In genomic region chr9:137046094-137046787, GRCh38 we compare ENCODE assay signal across 8 cellular contexts. TPM values are rescaled to one million over a fixed set of nuclear protein-coding genes. Genes with fewer than 3 reads are reported as not detected.
A peak's percentile ranks its signal among the peaks of the same experiment; 100 is the strongest.
DNase-seq lines count a peak whose midpoint lies in the region; ATAC-seq, FAIRE-seq and TF ChIP-seq lines count a peak whose summit lies in the region.

TSS of gene NPDC1 (minus strand) at chr9:137046177. CDS start at chr9:137045989, 188 bp downstream.

- peak; percentile 76 for ATAC-seq in HepG2

- TF ChIP-seq EP300 in HepG2 (IDR thresholded peaks at IDR 0.05; ENCODE audit: low read depth in 2 of 2, low read length in 2 of 2) (no peak), HepG2 (CRISPR knock-in tag; IDR thresholded peaks at IDR 0.05; ENCODE audit: borderline replicate concordance) (no peak)

- peaks cover 21% of the 10 kb centered on the region for H3K4me1 Mint-ChIP-seq in dendritic cell treated with granulocyte-macrophage colony-stimulating factor and Interleukin-4, amounts not matched to agents 40 ng/mL and 50 ng/mL, for 4 days (ENCODE audit: low read depth)

- no peak within 1 kb of the TSS for H3K9ac ChIP-seq in HepG2 (ENCODE audit: insufficient read depth, low read depth, low read length)

- peak; percentile 89 for TF ChIP-seq RAD21 in HepG2 (CRISPR knock-in tag; IDR thresholded peaks at IDR 0.05)

- CTCF ChIA-PET in HepG2 (lab: Yijun Ruan, JAX; ENCODE audit: low intra/inter-chr PET ratio, low total read pairs) = interaction anchor here (0.6 to 2.8 kb wide), 3 partner anchors 18 to 231 kb away, joined by 3 to 25 read pairs (median 16); partner anchors contain the start of gene TOR4A

- H2AFZ ChIP-seq in HepG2 (ENCODE audit: low read length) = no peak within 1 kb of the TSS

- no peak within 1 kb of the TSS for H3K27ac ChIP-seq in HepG2 (ENCODE audit: extremely low read length, insufficient read depth, low read length)

- peaks cover 3% of the 10 kb centered on the region; the same call in 1 of the 2 replicates for H4K20me1 ChIP-seq in HepG2 (ENCODE audit: insufficient read depth, low read length)

- no peaks in the 10 kb centered on the region for H3K36me3 Mint-ChIP-seq in dendritic cell treated with granulocyte-macrophage colony-stimulating factor and Interleukin-4, amounts not matched to agents 40 ng/mL and 50 ng/mL, for 4 days (ENCODE audit: low read depth)

- H3K4me3 ChIP-seq in H7 (ENCODE audit: insufficient read depth, low read depth, low read length) (peak within 1 kb of the TSS; percentile 61), HepG2 (replicated peaks in 1 of 3; ENCODE audit: insufficient read depth in 1 of 3, low read depth in 2 of 3, low read length in 3 of 3) (peak within 1 kb of the TSS; percentile 57 to 77 (median 58); a peak in 5 of 6 replicates)

- peak within 1 kb of the TSS; percentile 84 for H3K4me2 ChIP-seq in HepG2 (ENCODE audit: low read depth, low read length)

- peak within 1 kb of the TSS; percentile 65 for H3K4me3 Mint-ChIP-seq in dendritic cell treated with granulocyte-macrophage colony-stimulating factor and Interleukin-4, amounts not matched to agents 40 ng/mL and 50 ng/mL, for 4 days

- no peaks in the 10 kb centered on the region for H3K79me2 ChIP-seq in HepG2 (ENCODE audit: insufficient read depth, low read length)

- no peak within 1 kb of the TSS for H3K27ac Mint-ChIP-seq in dendritic cell treated with granulocyte-macrophage colony-stimulating factor and Interleukin-4, amounts not matched to agents 40 ng/mL and 50 ng/mL, for 4 days

- TF ChIP-seq CTCF in HepG2 (CRISPR knock-in tag; IDR thresholded peaks at IDR 0.05) = peak; percentile 93

- TF ChIP-seq POLR2A in HepG2 (IDR thresholded peaks at IDR 0.05; ENCODE audit: insufficient read depth in 1 of 2, low read depth in 2 of 2, low read length in 2 of 2) = no peak

- intact Hi-C loops in dendritic cell treated with granulocyte-macrophage colony-stimulating factor and Interleukin-4, amounts not matched to agents 40 ng/mL and 50 ng/mL, for 4 days (cut with micrococcal nuclease) = loop anchor here (2.0 to 5.0 kb wide), 2 partner anchors 19 to 181 kb away; partner anchors contain the start of genes CYSRT1 and RNF224
- intact Hi-C loops in HepG2 (cut with micrococcal nuclease; ENCODE audit: unreplicated experiment) = loop anchor here (1.0 kb wide), 1 partner anchor 21 kb away; no protein-coding TSS in a partner anchor

- WGBS in HepG2 (ENCODE audit: low lambda C conversion rate) = 2% methylated on average over 17 of the region's 56 CpGs

- DNase-seq in AML-193 (lab: John Stamatoyannopoulos, UW) (peak; percentile 64 to 67), H7 (peak; percentile 100), NCI-H460 (ENCODE audit: extremely low read depth, low read depth) (peak; percentile 71), HepG2 (ENCODE audit: low spot score) (peak; percentile 71), cortex of kidney (lab: John Stamatoyannopoulos, UW) (no peak)
- DNase-seq in activated CD4-positive, alpha-beta T cell treated with anti-CD3 and anti-CD28 coated beads, Interleukin-2, amount 50 U/mL, for 1 hour = peak; percentile 82
- peak; percentile 85 to 87 for DNase-seq in stimulated activated CD4-positive, alpha-beta T cell treated with anti-CD3 and anti-CD28 coated beads, Interleukin-2, amount 100 ng/mL, for 24 hours

- FAIRE-seq in HepG2 (lab: Jason Lieb, UNC) = peak; percentile 80

- in situ Hi-C loops in HepG2 (cut with HindIII; ENCODE audit: extremely low pct_ligation_motif_present, low pct_unique_long_range_greater_than_20kb) = loop anchor here (10.0 kb wide), 1 partner anchor 271 kb away; no protein-coding TSS in a partner anchor

- peaks cover 25% of the 10 kb centered on the region for H3K4me1 ChIP-seq in HepG2 (ENCODE audit: insufficient read depth, low read length)

- POLR2A ChIA-PET in HepG2 (lab: Yijun Ruan, JAX) = interaction anchor here (0.7 to 1.1 kb wide), 7 partner anchors 10 to 40 kb away, joined by 3 to 9 read pairs (median 5); partner anchors contain the start of genes MAN1B1, SAPCD2 and UAP1L1

- H3K9me3 Mint-ChIP-seq in dendritic cell treated with granulocyte-macrophage colony-stimulating factor and Interleukin-4, amounts not matched to agents 40 ng/mL and 50 ng/mL, for 4 days = no peaks in the 10 kb centered on the region

- H3K9me3 ChIP-seq in HepG2 (ENCODE audit: low read length) = no peaks in the 10 kb centered on the region

- BruUV-seq in HepG2 (replicated peaks; lab: Mats Ljungman, UMichigan) = no TSS peak

- no peaks in the 10 kb centered on the region for H3K36me3 ChIP-seq in H7 (replicated peaks; ENCODE audit: control insufficient read depth, insufficient read depth, low read length)
- no peaks in the 10 kb centered on the region for H3K36me3 ChIP-seq in HepG2 (replicated peaks in 1 of 2; ENCODE audit: control insufficient read depth in 1 of 2, insufficient read depth in 2 of 2, low read length in 2 of 2)

- peaks cover 88% of the 10 kb centered on the region for H3K27me3 Mint-ChIP-seq in dendritic cell treated with granulocyte-macrophage colony-stimulating factor and Interleukin-4, amounts not matched to agents 40 ng/mL and 50 ng/mL, for 4 days

- H3K27me3 ChIP-seq in H7 (ENCODE audit: control insufficient read depth, insufficient read depth, low read length) (peaks cover 46% of the 10 kb centered on the region), HepG2 (ENCODE audit: control insufficient read depth in 1 of 2, insufficient read depth in 2 of 2, low read length in 2 of 2) (peaks cover 3 to 27% of the 10 kb centered on the region in 2 experiments; a peak in 4 of 5 replicates)

TF ChIP-seq in HepG2, 621 proteins besides CTCF, POLR2A, EP300 and RAD21 (continues in another document):
- TF ChIP-seq MIER3 (CRISPR knock-in tag; IDR thresholded peaks at IDR 0.05; ENCODE audit: borderline replicate concordance) = no peak
- 0 out of 2 replicates have a peak, but pooled peaks have one; percentile 50 for TF ChIP-seq ZNF879 (CRISPR knock-in tag; IDR thresholded peaks at IDR 0.05)
- TF ChIP-seq CERS6 (CRISPR knock-in tag; IDR thresholded peaks at IDR 0.05) = peak; percentile 88
- TF ChIP-seq NFE2L2 (IDR thresholded peaks at IDR 0.05; ENCODE audit: low read length) = no peak
- TF ChIP-seq TSC22D2 (CRISPR knock-in tag; IDR thresholded peaks at IDR 0.05; ENCODE audit: borderline replicate concordance) = peak; percentile 94
- peak; percentile 67; the same call in 1 of the 2 replicates for TF ChIP-seq ZNF891 (CRISPR knock-in tag; IDR thresholded peaks at IDR 0.05)
- no peak for TF ChIP-seq ZFP1 (CRISPR knock-in tag; IDR thresholded peaks at IDR 0.05)
- no peak for TF ChIP-seq HNRNPH1 (optimal IDR thresholded peaks at IDR 0.05; ENCODE audit: low read depth, low read length)
- TF ChIP-seq ONECUT2 (CRISPR knock-in tag; IDR thresholded peaks at IDR 0.05) = peak; percentile 19; the same call in 1 of the 2 replicates
- TF ChIP-seq PHF20 (CRISPR knock-in tag; IDR thresholded peaks at IDR 0.05) = peak; percentile 39
- TF ChIP-seq TFAP4 (IDR thresholded peaks at IDR 0.05; ENCODE audit: borderline replicate concordance, low read depth) = peak; percentile 64; the same call in 1 of the 2 replicates
- no peak for TF ChIP-seq U2AF1 (optimal IDR thresholded peaks at IDR 0.05; ENCODE audit: low read depth, low read length)
- TF ChIP-seq TBX3 (IDR thresholded peaks at IDR 0.05; ENCODE audit: borderline replicate concordance) = no peak

RNA-seq across cellular contexts. Expression of gene NPDC1, which starts in this region (rescaled TPM):
- 10.1 and 25.1 TPM in 2 replicates for total RNA-seq in H7 (2014; rRNA removed; shearing (Covaris generic))
- 30.3 and 35.5 TPM in 2 replicates for total RNA-seq in NCI-H460 (2014; rRNA removed; shearing (Covaris generic))
- 325 and 367 TPM in 2 replicates for polyA plus RNA-seq in NCI-H460 (2014; cell fraction: nucleus; rRNA removed)
- 0.63 and 0.84 TPM in 2 replicates for total RNA-seq in HepG2 (2016; rRNA removed; fragmentation: Illumina TruSeq; extraction: Trizol)
- total RNA-seq in HepG2 (2016; cell fraction: cytosol; rRNA removed; fragmentation: Illumina TruSeq; extraction: Trizol; ENCODE audit: low read depth) = 1.2 TPM in 1 of 2 replicates, not detected in the other
- 0.65 and 1.7 TPM in 2 replicates for total RNA-seq in HepG2 (2016; cell fraction: insoluble cytoplasmic fraction; rRNA removed; fragmentation: Illumina TruSeq; extraction: Trizol)
- 0.59 and 0.79 TPM in 2 replicates for total RNA-seq in HepG2 (2016; cell fraction: membrane; rRNA removed; fragmentation: Illumina TruSeq; extraction: Trizol)
- total RNA-seq in HepG2 (2016; cell fraction: nucleus; rRNA removed; fragmentation: Illumina TruSeq; extraction: Trizol) = 2.7 and 4.8 TPM in 2 replicates
- 5.4 and 7.0 TPM in 2 replicates for polyA plus RNA-seq in HepG2 (2011; rRNA removed)
- 1.7 and 3.4 TPM in 2 replicates for polyA plus RNA-seq in HepG2 (2011; cell fraction: cytosol; rRNA removed)
- 93.3 and 114 TPM in 2 replicates for polyA plus RNA-seq in HepG2 (2011; cell fraction: nucleus; rRNA removed)
- 4.5 and 8.4 TPM in 2 replicates for polyA plus RNA-seq in HepG2 (2012)
- 1.00 and 1.1 TPM in 2 replicates for polyA plus RNA-seq in HepG2 (2016; cell fraction: cytosol; fragmentation: Illumina TruSeq; extraction: Trizol; ENCODE audit: low read depth)
- polyA plus RNA-seq in HepG2 (2016; cell fraction: insoluble cytoplasmic fraction; fragmentation: Illumina TruSeq; extraction: Trizol; ENCODE audit: low read depth) = 0.67 and 1.8 TPM in 2 replicates
- polyA plus RNA-seq in HepG2 (2016; cell fraction: membrane; fragmentation: Illumina TruSeq; extraction: Trizol; ENCODE audit: low read depth) = 1.1 and 1.5 TPM in 2 replicates
- polyA plus RNA-seq in HepG2 (2016; cell fraction: nucleus; fragmentation: Illumina TruSeq; extraction: Trizol; ENCODE audit: insufficient read depth, low read depth) = 9.8 and 12.2 TPM in 2 replicates
- polyA minus RNA-seq in HepG2 (2011; rRNA and poly(A)+ RNA removed; ENCODE audit: low replicate concordance) = 1.9 and 12.5 TPM in 2 replicates
- polyA minus RNA-seq in HepG2 (2011; cell fraction: cytosol; rRNA and poly(A)+ RNA removed) = 2.9 and 3.0 TPM in 2 replicates
- polyA minus RNA-seq in HepG2 (2011; cell fraction: nucleus; rRNA and poly(A)+ RNA removed) = 3.9 and 4.2 TPM in 2 replicates
